9 cellular contexts compared by ENCODE assay signal in the genomic region with DNA sequence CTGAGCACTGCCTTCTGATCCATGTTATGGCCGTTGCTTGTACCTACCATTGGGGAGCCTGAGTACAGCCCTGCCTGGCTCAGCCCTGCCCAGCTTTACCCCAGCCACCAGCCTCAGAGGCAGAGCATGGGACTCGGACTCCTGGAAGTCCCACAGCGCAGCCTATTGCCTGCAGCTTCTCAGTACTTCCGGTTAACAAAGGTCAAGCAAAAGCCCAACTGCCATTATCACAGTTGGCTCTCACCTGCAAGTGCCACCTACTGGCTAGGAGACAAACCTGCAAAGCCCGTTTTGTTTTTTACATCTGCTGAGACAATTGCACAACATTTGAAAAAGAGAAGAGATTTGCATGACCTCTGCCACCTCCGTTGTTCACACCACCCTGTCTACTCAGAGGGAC.
A peak's percentile ranks its signal among the peaks of the same experiment; 100 is the strongest.
DNase-seq lines count a peak whose midpoint lies in the region; ATAC-seq and TF ChIP-seq lines count a peak whose summit lies in the region.
"Had no signal": no experiment of that assay in that cellular context is flagged by ENCODE, and none has a peak within 500 bp of the region (broad histone marks: within the 10 kb centered on the region; RNA-seq: fewer than 3 reads in every experiment).

No MANE protein-coding gene starts in this region.

- H3K9me3 ChIP-seq in WERI-Rb-1 (ENCODE audit: severe bottlenecking), result peaks cover 2% of the 10 kb centered on the region
- no peaks in the 10 kb centered on the region for H3K9me3 ChIP-seq in neural progenitor cell (ENCODE audit: low read depth)
- H3K9me3 ChIP-seq in CD4-positive, alpha-beta T cell (ENCODE audit: control insufficient read depth, low read length), result peaks cover 8% of the 10 kb centered on the region

- H3K79me2 ChIP-seq in neural progenitor cell (ENCODE audit: low read depth), result no peaks in the 10 kb centered on the region

- H4K20me1 ChIP-seq in neural progenitor cell (ENCODE audit: low read depth), result no peaks in the 10 kb centered on the region

- TF ChIP-seq CTCF in WERI-Rb-1 (IDR thresholded peaks at IDR 0.05; ENCODE audit: low read depth, low read length) (peak; percentile 73), neural progenitor cell (IDR thresholded peaks at IDR 0.05) (peak; percentile 42)
- TF ChIP-seq CTCF in CD4-positive, alpha-beta T cell (IDR thresholded peaks at IDR 0.05), result no peak

- no peak overlapping the region for H3K4me3 Mint-ChIP-seq in neural progenitor cell
- no peak overlapping the region for H3K4me3 Mint-ChIP-seq in CD4-positive, alpha-beta T cell
- H3K4me3 Mint-ChIP-seq: activated T-cell treated with anti-CD3 and anti-CD28 coated beads, Interleukin-2, amount 50 U/mL, for 24 hours had no signal

- no peaks in the 10 kb centered on the region for H3K4me1 ChIP-seq in neural progenitor cell

- H3K27ac ChIP-seq in WERI-Rb-1 (no peak overlapping the region), neural progenitor cell (no peak overlapping the region)
- no peak overlapping the region for H3K27ac ChIP-seq in CD4-positive, alpha-beta T cell (ENCODE audit: low read depth, low read length)

- peaks cover 3% of the 10 kb centered on the region for H3K36me3 Mint-ChIP-seq in neural progenitor cell
- no peaks in the 10 kb centered on the region for H3K36me3 Mint-ChIP-seq in CD4-positive, alpha-beta T cell (ENCODE audit: low read depth)

- H3K4me2 ChIP-seq in neural progenitor cell, result no peak overlapping the region

- DNase-seq in NCI-H146 (lab: John Stamatoyannopoulos, UW), result peak; percentile 21
- DNase-seq in NCI-H146 treated with DMSO at 0.1 percent for 48 hours (lab: John Stamatoyannopoulos, UW; ENCODE audit: unreplicated experiment), result no peak
- DNase-seq in HS-27A (ENCODE audit: low read depth), result peak; percentile 35
- peak; percentile 71 for DNase-seq in WERI-Rb-1
- peak; percentile 52 for DNase-seq in neural progenitor cell (ENCODE audit: low spot score)
- no peak for DNase-seq in ureter (ENCODE audit: low spot score)
- no peak for DNase-seq in CD4-positive, alpha-beta T cell
- DNase-seq in central memory CD4-positive, alpha-beta T cell, result no peak
- DNase-seq: activated T-cell treated with anti-CD3 and anti-CD28 coated beads, Interleukin-2, amount 50 U/mL, for 24 hours had no signal

- H3F3A ChIP-seq in neural progenitor cell (ENCODE audit: low read depth), result no peaks in the 10 kb centered on the region

- peaks cover 4% of the 10 kb centered on the region for H3K27me3 Mint-ChIP-seq in neural progenitor cell (ENCODE audit: insufficient read depth, low read depth)
- no peaks in the 10 kb centered on the region for H3K27me3 Mint-ChIP-seq in CD4-positive, alpha-beta T cell
- H3K27me3 Mint-ChIP-seq: activated T-cell treated with anti-CD3 and anti-CD28 coated beads, Interleukin-2, amount 50 U/mL, for 24 hours had no signal

- no peak for ATAC-seq in CD4-positive, alpha-beta T cell (ENCODE audit: poor library complexity)

- POLR2A ChIA-PET in CD4-positive, alpha-beta T cell (lab: Charles Lee), result no interaction called here

- intact Hi-C loops in CD4-positive, alpha-beta T cell (cut with DNase I, micrococcal nuclease), result no loop called here

- H3K4me1 Mint-ChIP-seq in neural progenitor cell, result no peaks in the 10 kb centered on the region
- no peaks in the 10 kb centered on the region for H3K4me1 Mint-ChIP-seq in CD4-positive, alpha-beta T cell (ENCODE audit: low read depth)

- peak overlapping the region; percentile 17 for H2AFZ ChIP-seq in neural progenitor cell (replicated peaks)

- H3K4me3 ChIP-seq in WERI-Rb-1 (ENCODE audit: low read depth, low read length) (no peak overlapping the region), neural progenitor cell (no peak overlapping the region)

- H3K9me3 Mint-ChIP-seq in neural progenitor cell, result peaks cover 33% of the 10 kb centered on the region
- H3K9me3 Mint-ChIP-seq in CD4-positive, alpha-beta T cell, result peaks cover 12% of the 10 kb centered on the region

- H3K27me3 ChIP-seq in WERI-Rb-1 (ENCODE audit: insufficient read depth, low read depth, severe bottlenecking) (no peaks in the 10 kb centered on the region), neural progenitor cell (no peaks in the 10 kb centered on the region)
- H3K27me3 ChIP-seq in CD4-positive, alpha-beta T cell (ENCODE audit: control insufficient read depth, insufficient read depth, low read length), result no peaks in the 10 kb centered on the region

- H3K36me3 ChIP-seq in WERI-Rb-1 (no peaks in the 10 kb centered on the region), neural progenitor cell (no peaks in the 10 kb centered on the region)

- CTCF ChIA-PET in CD4-positive, alpha-beta T cell (lab: Charles Lee), result no interaction called here

- no peak overlapping the region for H3K27ac Mint-ChIP-seq in neural progenitor cell
- no peak overlapping the region for H3K27ac Mint-ChIP-seq in CD4-positive, alpha-beta T cell
- H3K27ac Mint-ChIP-seq: activated T-cell treated with anti-CD3 and anti-CD28 coated beads, Interleukin-2, amount 50 U/mL, for 24 hours had no signal

- H3K9ac ChIP-seq in neural progenitor cell, result no peak overlapping the region

Comparison
In these comparisons a context has a peak if more than half of its experiments do, and no peak if none do; other contexts are left out.
1. DNase-seq: peak in NCI-H146 (single experiment), HS-27A (single experiment), WERI-Rb-1 (single experiment) and neural progenitor cell (single experiment); none in NCI-H146 treated with DMSO at 0.1 percent for 48 hours (single experiment), ureter (single experiment), CD4-positive, alpha-beta T cell (0 of 10) and central memory CD4-positive, alpha-beta T cell (single experiment).